ENCODE assay signal across 1 cellular context in the genomic region with DNA sequence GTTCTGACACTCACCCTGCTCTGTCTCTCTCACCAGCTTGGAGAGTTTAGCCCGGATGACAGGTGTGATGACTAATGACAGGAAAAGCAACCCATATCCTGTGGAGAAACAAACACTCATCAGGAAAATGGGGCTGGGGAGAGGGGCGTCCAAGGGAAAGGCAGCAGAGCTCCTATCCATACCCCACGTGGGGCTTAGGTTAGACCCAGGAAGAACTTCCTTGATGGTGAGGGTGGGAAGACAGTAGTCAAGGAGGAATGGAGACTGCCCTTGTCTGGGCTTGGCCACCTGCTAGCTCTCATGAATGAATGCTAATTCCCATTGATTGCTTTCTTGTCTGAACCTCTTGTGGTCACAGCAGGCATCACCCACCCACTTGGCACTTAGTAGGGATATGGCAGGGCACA.
A peak's percentile ranks its signal among the peaks of the same experiment; 100 is the strongest.
TF ChIP-seq lines count a peak whose summit lies in the region.

No MANE protein-coding gene starts in this region.

TF ChIP-seq in HEK293, 187 proteins besides CTCF, POLR2A, EP300 and RAD21:
- TF ChIP-seq ZNF701 (tag by site-specific recombination; IDR thresholded peaks at IDR 0.05) (no peak), ZBTB8A (tag by site-specific recombination; IDR thresholded peaks at IDR 0.05) (0 out of 2 replicates have a peak, but pooled peaks have one; percentile 12)
